34 cellular contexts compared by ENCODE assay signal in genomic region chr17:51505450-51505849, GRCh38.
"Had no signal": no experiment of that assay in that cellular context is flagged by ENCODE, and none has a peak within 500 bp of the region (broad histone marks: within the 10 kb centered on the region; RNA-seq: fewer than 3 reads in every experiment).

No MANE protein-coding gene starts in this region.

- H3K4me2 ChIP-seq: KMS-11 had no signal

- H3K9ac ChIP-seq: KMS-11 had no signal

- H3K4me3 ChIP-seq: MG63 had no signal

- H3K27me3 ChIP-seq: MG63 had no signal

- DNase-seq: Kasumi-1, KG1, MG63, MM.1S, MV-4-11, NCI-H1048, NCI-H1092, NCI-H1092 treated with DMSO at 0.1 percent for 48 hours, NCI-H1105, NCI-H1105 treated with DMSO at 0.1 percent for 48 hours, NCI-H1417, NCI-H1417 treated with DMSO at 0.1 percent for 48 hours, NCI-H1436, NCI-H1436 treated with DMSO at 0.1 percent for 48 hours, NCI-H146, NCI-H1694, NCI-H1694 treated with DMSO at 0.1 percent for 48 hours, NCI-H187, NCI-H187 treated with DMSO at 0.1 percent for 48 hours, NCI-H1930, NCI-H2029, NCI-H2029 treated with DMSO at 0.1 percent for 48 hours, NCI-H2081, NCI-H2081 treated with DMSO at 0.1 percent for 48 hours, NCI-H2107, NCI-H2171, NCI-H2171 treated with DMSO at 0.1 percent for 48 hours, NCI-H2227 treated with DMSO at 0.1 percent for 48 hours, NCI-H226, NCI-H345, NCI-H446, NCI-H446 treated with DMSO at 0.1 percent for 48 hours, NCI-H510A had no signal

- H3K36me3 ChIP-seq: MG63 had no signal

- H3K9me3 ChIP-seq: MG63 had no signal

- H3K27ac ChIP-seq: KMS-11 had no signal
